ENCODE assay signal across 1 cellular context in genomic region chr7:105126436-105126975, GRCh38.
TF ChIP-seq lines count a peak whose summit lies in the region.

No MANE protein-coding gene starts in this region.

TF ChIP-seq in IMR-90, 13 proteins besides CTCF, POLR2A, EP300 and RAD21:
- no peak for TF ChIP-seq MAFK (IDR thresholded peaks at IDR 0.05; ENCODE audit: low read depth, low read length)
- no peak for TF ChIP-seq ELK1 (IDR thresholded peaks at IDR 0.05; ENCODE audit: borderline replicate concordance, low read depth, low read length)
- TF ChIP-seq MAZ (IDR thresholded peaks at IDR 0.05; ENCODE audit: borderline replicate concordance, low read depth, low read length) = no peak
- TF ChIP-seq CHD1 (IDR thresholded peaks at IDR 0.05; ENCODE audit: low read depth, low read length) = no peak
- TF ChIP-seq SMC3 (IDR thresholded peaks at IDR 0.05; ENCODE audit: low read depth, low read length) = no peak
